ENCODE assay signal across 32 cellular contexts in genomic region chr16:31709181-31709580, GRCh38.
"Had no signal": no experiment of that assay in that cellular context is flagged by ENCODE, and none has a peak within 500 bp of the region (broad histone marks: within the 10 kb centered on the region; RNA-seq: fewer than 3 reads in every experiment).

No MANE protein-coding gene starts in this region.

- H3K4me3 ChIP-seq: ascending aorta, cardiac muscle cell, colonic mucosa, dorsolateral prefrontal cortex, gastrocnemius medialis, hepatocyte, left ventricle myocardium inferior, lung, mucosa of descending colon, pancreas, prostate gland, sigmoid colon, smooth muscle cell, tibial nerve had no signal

- ATAC-seq: gastrocnemius medialis, mucosa of descending colon, pancreas had no signal

- H3K27ac ChIP-seq: ascending aorta, cardiac muscle cell, colonic mucosa, dorsolateral prefrontal cortex, gastrocnemius medialis, hepatocyte, left ventricle myocardium inferior, pancreas, prostate gland, sigmoid colon, tibial nerve had no signal

- H3K4me3 Mint-ChIP-seq: activated naive CD8-positive, alpha-beta T cell; T-helper 1 cell treated with Interleukin-12 subunit alpha and Interleukin-12 subunit beta and Interleukin-4 antibody, amounts not matched to agents 30 μg/mL and 1 μg/mL, for 36 hours had no signal

- H3K4me1 ChIP-seq: prostate gland had no signal

- FAIRE-seq: pancreas had no signal

- H3K4me2 ChIP-seq: hepatocyte, smooth muscle cell had no signal

- H3K9me3 Mint-ChIP-seq: activated T-helper 2 cell treated with anti-CD3 and anti-CD28 coated beads, Interferon-gamma antibody, Interleukin-2, Interleukin-4, amounts not matched to agents 10 μg/mL and 5 μg/mL and 100 μg/mL, durations not matched to agents 14 hours and 24 hours and 36 hours; neural crest cell; T-helper 1 cell treated with Interleukin-12 subunit alpha and Interleukin-12 subunit beta and Interleukin-4 antibody, amounts not matched to agents 30 μg/mL and 1 μg/mL, for 36 hours had no signal

- H3K9me3 ChIP-seq: ascending aorta, colonic mucosa, gastrocnemius medialis, left ventricle myocardium inferior, mucosa of descending colon, pancreas, prostate gland, sigmoid colon, tibial nerve had no signal

- H3K27ac Mint-ChIP-seq: activated naive CD8-positive, alpha-beta T cell; activated T-helper 2 cell treated with anti-CD3 and anti-CD28 coated beads, Interferon-gamma antibody, Interleukin-2, Interleukin-4, amounts not matched to agents 10 μg/mL and 5 μg/mL and 100 μg/mL, durations not matched to agents 14 hours and 24 hours and 36 hours; brain had no signal

- H3K36me3 Mint-ChIP-seq: activated naive CD8-positive, alpha-beta T cell had no signal

- DNase-seq: activated CD4-positive, alpha-beta T cell treated with anti-CD3 and anti-CD28 coated beads, Interleukin-2, amount 50 U/mL, for 1 hour; activated CD4-positive, CD25-positive, alpha-beta regulatory T cell treated with anti-CD3 and anti-CD28 coated beads, Interleukin-2, amount 50 U/mL, for 72 hours; activated T-cell treated with anti-CD3 and anti-CD28 coated beads for 4 hours; cerebellar nuclear complex; colonic mucosa; dorsolateral prefrontal cortex; effector memory CD4-positive, alpha-beta T cell; erythroblast; gastrocnemius medialis; islet precursor cell; left ventricle myocardium inferior; mucosa of descending colon; nucleus accumbens; pancreas; retina; sigmoid colon; stimulated activated CD4-positive, alpha-beta T cell treated with anti-CD3 and anti-CD28 coated beads, Interleukin-2, amount 100 ng/mL, for 24 hours; stimulated activated naive CD4-positive, alpha-beta T cell treated with Interleukin-2 at 50 U/mL for 16 hours; SW 1271; T1000 had no signal

- H2AFZ ChIP-seq: hepatocyte had no signal

- H3K27me3 Mint-ChIP-seq: activated naive CD8-positive, alpha-beta T cell had no signal

- H3K27me3 ChIP-seq: ascending aorta, cardiac muscle cell, colonic mucosa, dorsolateral prefrontal cortex, gastrocnemius medialis, hepatocyte, pancreas, sigmoid colon, tibial nerve had no signal
